Comparison of ENCODE assay signal across 31 cellular contexts in the genomic region with DNA sequence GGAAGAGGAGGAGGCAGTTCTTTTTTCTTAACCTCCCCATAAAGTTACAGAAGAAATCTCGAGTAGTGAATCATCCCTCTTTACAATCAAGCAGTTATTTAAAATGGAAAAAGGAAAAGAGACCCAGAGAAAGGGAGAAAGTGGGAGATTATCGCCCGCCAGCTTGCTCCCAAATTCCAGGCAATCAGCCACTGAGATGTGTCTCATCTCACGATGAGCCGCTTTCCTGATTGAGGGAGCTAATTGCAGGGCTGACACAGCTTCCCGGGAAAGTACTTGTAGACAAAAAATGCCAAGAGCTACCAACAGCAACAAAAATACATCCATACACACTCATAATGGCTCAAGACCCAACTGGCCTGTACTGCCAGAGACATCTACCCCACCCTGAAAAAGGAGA.
"Had no signal": no experiment of that assay in that cellular context is flagged by ENCODE, and none has a peak within 500 bp of the region (broad histone marks: within the 10 kb centered on the region; RNA-seq: fewer than 3 reads in every experiment).

No MANE protein-coding gene starts in this region.

- FAIRE-seq: TTC549 had no signal

- H3K4me3 Mint-ChIP-seq: activated CD4-positive, alpha-beta T cell treated with anti-CD3 and anti-CD28 coated beads for 36 hours; activated CD4-positive, alpha-beta T cell treated with anti-CD3 and anti-CD28 coated beads, Interleukin-2, amount 10 ng/mL, durations not matched to agents 7 days and 5 days; activated CD8-positive, alpha-beta T cell treated with anti-CD3 and anti-CD28 coated beads, Interleukin-2, amount 10 ng/mL, durations not matched to agents 7 days and 5 days; activated naive CD4-positive, alpha-beta T cell treated with anti-CD3 and anti-CD28 coated beads for 36 hours; activated T-cell treated with anti-CD3 and anti-CD28 coated beads, Interleukin-2, amount 50 U/mL, for 24 hours; T-helper 1 cell treated with Interleukin-12 subunit alpha and Interleukin-12 subunit beta and Interleukin-4 antibody, amounts not matched to agents 30 μg/mL and 1 μg/mL, for 36 hours; T-helper 2 cell treated with Interferon-gamma antibody and Interleukin-4, amounts not matched to agents 5 μg/mL and 100 μg/mL, for 36 hours had no signal

- H3K4me1 ChIP-seq: Peyer's patch, SJSA1 had no signal

- H3K9me3 ChIP-seq: MG63, SJSA1, SK-N-SH had no signal

- H3K27ac ChIP-seq: brain microvascular endothelial cell, Peyer's patch, SJSA1 had no signal

- ATAC-seq: activated CD4-positive, alpha-beta T cell treated with anti-CD3 and anti-CD28 coated beads for 36 hours; activated CD8-positive, alpha-beta T cell treated with anti-CD3 and anti-CD28 coated beads, Interleukin-2, amount 10 ng/mL, durations not matched to agents 7 days and 5 days; activated naive CD4-positive, alpha-beta T cell treated with anti-CD3 and anti-CD28 coated beads, Interleukin-2, amount 50 U/mL, for 72 hours; PC-3 had no signal

- H3K36me3 ChIP-seq: brain microvascular endothelial cell, MG63, Peyer's patch, SJSA1 had no signal

- H3K4me3 ChIP-seq: MG63, Peyer's patch, SJSA1 had no signal

- DNase-seq: activated CD4-positive, alpha-beta T cell treated with anti-CD3 and anti-CD28 coated beads for 36 hours; activated CD4-positive, alpha-beta T cell treated with anti-CD3 and anti-CD28 coated beads, Interleukin-2, amount 10 ng/mL, durations not matched to agents 7 days and 5 days; activated CD4-positive, alpha-beta T cell treated with anti-CD3 and anti-CD28 coated beads, Interleukin-2, amount 50 U/mL, for 48 hours; activated CD8-positive, alpha-beta T cell treated with anti-CD3 and anti-CD28 coated beads, Interleukin-2, amount 10 ng/mL, durations not matched to agents 7 days and 5 days; activated gamma-delta T cell; activated naive CD4-positive, alpha-beta T cell treated with anti-CD3 and anti-CD28 coated beads for 36 hours; activated T-cell treated with anti-CD3 and anti-CD28 coated beads, Interleukin-2, amount 50 U/mL, for 24 hours; brain microvascular endothelial cell; central memory CD4-positive, alpha-beta T cell; Kasumi-1; KG1; MG63; NCI-H1048; NCI-H1930; NCI-H2081 treated with DMSO at 0.1 percent for 48 hours; NCI-H2171; NCI-H226; NCI-H446 treated with DMSO at 0.1 percent for 48 hours; NCI-H82; NK-92 treated with Interleukin-12 subunit alpha and Interleukin-12 subunit beta, amount 100 ng/mL, for 24 hours; PC-3; Peyer's patch; RPMI8226; SHP77 treated with DMSO at 0.1 percent for 48 hours; SK-N-SH had no signal

- H3K9me3 Mint-ChIP-seq: activated CD4-positive, alpha-beta T cell treated with anti-CD3 and anti-CD28 coated beads, Interleukin-2, amount 10 ng/mL, durations not matched to agents 7 days and 5 days; activated T-helper 2 cell treated with anti-CD3 and anti-CD28 coated beads, Interferon-gamma antibody, Interleukin-2, Interleukin-4, amounts not matched to agents 10 μg/mL and 5 μg/mL and 100 μg/mL, durations not matched to agents 14 hours and 24 hours and 36 hours; T-helper 1 cell treated with Interleukin-12 subunit alpha and Interleukin-12 subunit beta and Interleukin-4 antibody, amounts not matched to agents 30 μg/mL and 1 μg/mL, for 36 hours; T-helper 2 cell treated with Interferon-gamma antibody and Interleukin-4, amounts not matched to agents 5 μg/mL and 100 μg/mL, for 36 hours had no signal

- H3K27me3 ChIP-seq: brain microvascular endothelial cell, Peyer's patch had no signal

- H3K4me2 ChIP-seq: SK-N-SH had no signal

- H3K9ac ChIP-seq: SK-N-SH had no signal

- H3K36me3 Mint-ChIP-seq: activated naive CD4-positive, alpha-beta T cell treated with anti-CD3 and anti-CD28 coated beads, Interleukin-2, amount 50 U/mL, for 72 hours had no signal

- H3K4me1 Mint-ChIP-seq: activated CD4-positive, alpha-beta T cell treated with anti-CD3 and anti-CD28 coated beads for 36 hours; activated CD4-positive, alpha-beta T cell treated with anti-CD3 and anti-CD28 coated beads, Interleukin-2, amount 10 ng/mL, durations not matched to agents 7 days and 5 days had no signal

- H3K27ac Mint-ChIP-seq: activated CD4-positive, alpha-beta T cell treated with anti-CD3 and anti-CD28 coated beads for 36 hours; activated CD4-positive, alpha-beta T cell treated with anti-CD3 and anti-CD28 coated beads, Interleukin-2, amount 10 ng/mL, durations not matched to agents 7 days and 5 days; activated CD8-positive, alpha-beta T cell treated with anti-CD3 and anti-CD28 coated beads, Interleukin-2, amount 10 ng/mL, durations not matched to agents 7 days and 5 days; activated naive CD4-positive, alpha-beta T cell treated with anti-CD3 and anti-CD28 coated beads for 36 hours; activated naive CD4-positive, alpha-beta T cell treated with anti-CD3 and anti-CD28 coated beads, Interleukin-2, amount 50 U/mL, for 72 hours; activated T-cell treated with anti-CD3 and anti-CD28 coated beads, Interleukin-2, amount 50 U/mL, for 24 hours; activated T-helper 2 cell treated with anti-CD3 and anti-CD28 coated beads, Interferon-gamma antibody, Interleukin-2, Interleukin-4, amounts not matched to agents 10 μg/mL and 5 μg/mL and 100 μg/mL, durations not matched to agents 14 hours and 24 hours and 36 hours; T-helper 1 cell treated with Interleukin-12 subunit alpha and Interleukin-12 subunit beta and Interleukin-4 antibody, amounts not matched to agents 30 μg/mL and 1 μg/mL, for 36 hours; T-helper 2 cell treated with Interferon-gamma antibody and Interleukin-4, amounts not matched to agents 5 μg/mL and 100 μg/mL, for 36 hours had no signal
